Comparison of ENCODE assay signal across 9 cellular contexts in genomic region chr6:49551126-49551865, GRCh38. TPM values are rescaled to one million over a fixed set of nuclear protein-coding genes. Genes with fewer than 3 reads are reported as not detected.
A peak's percentile ranks its signal among the peaks of the same experiment; 100 is the strongest.
DNase-seq lines count a peak whose midpoint lies in the region; ATAC-seq and TF ChIP-seq lines count a peak whose summit lies in the region.
"Had no signal": no experiment of that assay in that cellular context is flagged by ENCODE, and none has a peak within 500 bp of the region (broad histone marks: within the 10 kb centered on the region; RNA-seq: fewer than 3 reads in every experiment).

No MANE protein-coding gene starts in this region.

- H3K4me1 Mint-ChIP-seq in CD4-positive, alpha-beta T cell (ENCODE audit: low read depth) = peaks cover 17% of the 10 kb centered on the region
- peaks cover 16 to 18% of the 10 kb centered on the region in 2 donors for H3K4me1 Mint-ChIP-seq in natural killer cell

- TF ChIP-seq EP300 in SK-N-SH (IDR thresholded peaks at IDR 0.05; ENCODE audit: borderline replicate concordance in 1 of 2, low read depth in 1 of 2, low read length in 1 of 2) = no peak

- no peaks in the 10 kb centered on the region; a peak in 1 of 4 replicates for H3K4me1 ChIP-seq in SK-N-SH (ENCODE audit: control insufficient read depth in 1 of 2, insufficient read depth in 2 of 2, low read depth in 1 of 2, low read length in 1 of 2)

- CTCF ChIA-PET in CD4-positive, alpha-beta T cell (lab: Charles Lee) = interaction anchor here (1.2 kb wide), 1 partner anchor 8 kb away, joined by 3 read pairs; no protein-coding TSS in a partner anchor
- CTCF ChIA-PET in SK-N-SH (lab: Yijun Ruan, JAX) = interaction anchor here (1.3 to 4.7 kb wide), 4 partner anchors 17 to 298 kb away, joined by 3 to 24 read pairs (median 5); no protein-coding TSS in a partner anchor

- H3K4me3 Mint-ChIP-seq in CD4-positive, alpha-beta T cell = peak overlapping the region; percentile 74
- peak overlapping the region; percentile 55 for H3K4me3 Mint-ChIP-seq in natural killer cell

- intact Hi-C loops in CD4-positive, alpha-beta T cell (cut with DNase I, micrococcal nuclease) = no loop called here
- intact Hi-C loops in natural killer cell (cut with micrococcal nuclease) = no loop called here

- H3K9me3 ChIP-seq in CD4-positive, alpha-beta T cell (ENCODE audit: control insufficient read depth, low read length) = no peaks in the 10 kb centered on the region
- H3K9me3 ChIP-seq in SK-N-SH = no peaks in the 10 kb centered on the region
- H3K9me3 ChIP-seq: neutrophil had no signal

- peaks cover 49% of the 10 kb centered on the region for H3K27me3 Mint-ChIP-seq in CD4-positive, alpha-beta T cell
- H3K27me3 Mint-ChIP-seq in natural killer cell (ENCODE audit: low read depth in 2 of 2) = peaks cover 14 to 41% of the 10 kb centered on the region in 2 donors

- H3F3A ChIP-seq in SK-N-SH (replicated peaks; ENCODE audit: insufficient read depth) = no peaks in the 10 kb centered on the region

- no peak overlapping the region for H3K4me3 ChIP-seq in SK-N-SH (ENCODE audit: low read depth in 2 of 2, low read length in 1 of 2)

- POLR2A ChIA-PET in CD4-positive, alpha-beta T cell (lab: Charles Lee) = no interaction called here
- POLR2A ChIA-PET in SK-N-SH (lab: Yijun Ruan, JAX) = no interaction called here

- H3K27ac ChIP-seq in CD4-positive, alpha-beta T cell (ENCODE audit: low read depth, low read length) = no peak overlapping the region
- H3K27ac ChIP-seq in SK-N-SH (ENCODE audit: low read depth in 2 of 2, low read length in 1 of 2) (no peak overlapping the region), epithelial cell of prostate (peak overlapping the region; percentile 94)
- H3K27ac ChIP-seq: neutrophil had no signal

- no peaks in the 10 kb centered on the region for H3K9me2 ChIP-seq in SK-N-SH

- no peak overlapping the region for H3K27ac Mint-ChIP-seq in CD4-positive, alpha-beta T cell
- no peak overlapping the region for H3K27ac Mint-ChIP-seq in natural killer cell

- no peak for TF ChIP-seq CTCF in CD4-positive, alpha-beta T cell (IDR thresholded peaks at IDR 0.05)
- TF ChIP-seq CTCF in SK-N-SH (IDR thresholded peaks at IDR 0.05) = no peak
- no peak for TF ChIP-seq CTCF in natural killer cell (IDR thresholded peaks at IDR 0.05)

- peak overlapping the region; percentile 44; the same call in 1 of the 2 replicates for H3K4me2 ChIP-seq in SK-N-SH

- no peak for DNase-seq in CD4-positive, alpha-beta T cell
- DNase-seq in SK-N-SH (no peak), epithelial cell of prostate (ENCODE audit: low read depth, low spot score) (no peak), natural killer cell (no peak), hippocampal formation (lab: John Stamatoyannopoulos, UW) (no peak), SHP77 treated with DMSO at 0.1 percent for 48 hours (lab: John Stamatoyannopoulos, UW) (no peak)

- no peak for TF ChIP-seq RAD21 in SK-N-SH (IDR thresholded peaks at IDR 0.05; ENCODE audit: low read length)

- H3K9ac ChIP-seq in SK-N-SH = no peak overlapping the region

- H3K27me3 ChIP-seq in CD4-positive, alpha-beta T cell (ENCODE audit: control insufficient read depth, insufficient read depth, low read length) = peaks cover 27% of the 10 kb centered on the region
- peaks cover 27% of the 10 kb centered on the region for H3K27me3 ChIP-seq in SK-N-SH (ENCODE audit: insufficient read depth)

- 2% methylated on average over 15 of the region's 35 CpGs for WGBS in SK-N-SH (ENCODE audit: low lambda C conversion rate)

- H2AFZ ChIP-seq in SK-N-SH (ENCODE audit: low read depth) = peak overlapping the region; percentile 22

- no peak for ATAC-seq in CD4-positive, alpha-beta T cell (ENCODE audit: poor library complexity)
- ATAC-seq in GM19035 (IDR thresholded peaks at IDR 0.05; ENCODE audit: unreplicated experiment) = peak; percentile 41
- ATAC-seq in HG03103 (IDR thresholded peaks at IDR 0.05; ENCODE audit: low read depth, unreplicated experiment) = peak; percentile 39
- ATAC-seq in natural killer cell = peak in 1 of 3 donors; percentile 28

- H3K79me2 ChIP-seq in SK-N-SH (ENCODE audit: insufficient read depth) = no peaks in the 10 kb centered on the region

- no peaks in the 10 kb centered on the region for H3K36me3 Mint-ChIP-seq in CD4-positive, alpha-beta T cell (ENCODE audit: low read depth)
- no peaks in the 10 kb centered on the region for H3K36me3 Mint-ChIP-seq in natural killer cell

- H4K20me1 ChIP-seq in SK-N-SH (ENCODE audit: insufficient read depth) = no peaks in the 10 kb centered on the region

- no peaks in the 10 kb centered on the region for H3K9me3 Mint-ChIP-seq in CD4-positive, alpha-beta T cell
- H3K9me3 Mint-ChIP-seq in natural killer cell = no peaks in the 10 kb centered on the region

- H3K36me3 ChIP-seq in SK-N-SH (replicated peaks in 1 of 2; ENCODE audit: control insufficient read depth in 1 of 2, insufficient read depth in 2 of 2, low read length in 1 of 2) = no peaks in the 10 kb centered on the region
- H3K36me3 ChIP-seq: neutrophil had no signal

TF ChIP-seq in SK-N-SH, 30 proteins besides CTCF, POLR2A, EP300 and RAD21:
- no peak for TF ChIP-seq PBX3 (IDR thresholded peaks at IDR 0.05)
- no peak for TF ChIP-seq RXRA (IDR thresholded peaks at IDR 0.05; ENCODE audit: borderline replicate concordance, low read depth)
- TF ChIP-seq POLR2AphosphoS5 (IDR thresholded peaks at IDR 0.05; ENCODE audit: low read depth, low read length) = no peak
- TF ChIP-seq JUND (IDR thresholded peaks at IDR 0.05) = no peak
- TF ChIP-seq RCOR1 (IDR thresholded peaks at IDR 0.05; ENCODE audit: low read length) = no peak
- no peak for TF ChIP-seq GABPA (IDR thresholded peaks at IDR 0.05; ENCODE audit: low read depth)

RNA-seq across cellular contexts. Expression of gene C6orf141, which starts 0.8 kb away (rescaled TPM):
- not detected for total RNA-seq in CD4-positive, alpha-beta T cell
- polyA plus RNA-seq in SK-N-SH (2012; rRNA removed) = not detected in 2 replicates
- polyA plus RNA-seq in SK-N-SH (2012; cell fraction: cytosol; rRNA removed) = not detected in 2 replicates
- polyA plus RNA-seq in SK-N-SH (2012; cell fraction: nucleus; rRNA removed) = 0.06 TPM in 1 of 2 replicates, not detected in the other
- not detected for total RNA-seq in natural killer cell

RNA-seq across cellular contexts. Expression of gene GLYATL3, which starts 51.6 kb away (rescaled TPM):
- not detected for total RNA-seq in CD4-positive, alpha-beta T cell
- polyA plus RNA-seq in SK-N-SH (2012; rRNA removed) = not detected in 2 replicates
- not detected in 2 replicates for polyA plus RNA-seq in SK-N-SH (2012; cell fraction: cytosol; rRNA removed)
- not detected in 2 replicates for polyA plus RNA-seq in SK-N-SH (2012; cell fraction: nucleus; rRNA removed)
- total RNA-seq in natural killer cell = not detected
